14 cellular contexts compared by ENCODE assay signal in genomic region chr7:54769203-54769602, GRCh38.
"Had no signal": no experiment of that assay in that cellular context is flagged by ENCODE, and none has a peak within 500 bp of the region (broad histone marks: within the 10 kb centered on the region; RNA-seq: fewer than 3 reads in every experiment).

No MANE protein-coding gene starts in this region.

- DNase-seq: activated CD4-positive, alpha-beta T cell treated with anti-CD3 and anti-CD28 coated beads, Interleukin-2, amount 50 U/mL, for 4 hours; activated gamma-delta T cell; activated naive CD8-positive, alpha-beta T cell treated with anti-CD3 and anti-CD28 coated beads for 36 hours; activated T-cell treated with anti-CD3 and anti-CD28 coated beads, Interleukin-2, amount 50 U/mL, for 4 hours; anterior cingulate cortex; nucleus accumbens; right lobe of liver; spleen; stimulated activated CD4-positive, alpha-beta T cell treated with anti-CD3 and anti-CD28 coated beads, Interleukin-2, amount 100 ng/mL, for 24 hours; stimulated activated naive CD4-positive, alpha-beta T cell; substantia nigra had no signal

- H3K9me3 ChIP-seq: prostate gland, right lobe of liver, spleen had no signal

- H3K36me3 ChIP-seq: prostate gland, right lobe of liver, spleen had no signal

- H3K27me3 ChIP-seq: right lobe of liver had no signal

- H3K27ac ChIP-seq: prostate gland, right lobe of liver, spleen had no signal

- H3K4me3 ChIP-seq: prostate gland, right lobe of liver, spleen had no signal

- H3K4me1 ChIP-seq: right lobe of liver had no signal

- ATAC-seq: activated T-cell treated with anti-CD3 and anti-CD28 coated beads, Interleukin-2, amount 50 U/mL, for 4 hours; left lobe of liver; natural killer cell treated with Interleukin-12 subunit alpha and Interleukin-12 subunit beta and Interleukin-15 and Interleukin-18, amount 100 ng/mL, for 72 hours; right lobe of liver had no signal
